In the genomic region with DNA sequence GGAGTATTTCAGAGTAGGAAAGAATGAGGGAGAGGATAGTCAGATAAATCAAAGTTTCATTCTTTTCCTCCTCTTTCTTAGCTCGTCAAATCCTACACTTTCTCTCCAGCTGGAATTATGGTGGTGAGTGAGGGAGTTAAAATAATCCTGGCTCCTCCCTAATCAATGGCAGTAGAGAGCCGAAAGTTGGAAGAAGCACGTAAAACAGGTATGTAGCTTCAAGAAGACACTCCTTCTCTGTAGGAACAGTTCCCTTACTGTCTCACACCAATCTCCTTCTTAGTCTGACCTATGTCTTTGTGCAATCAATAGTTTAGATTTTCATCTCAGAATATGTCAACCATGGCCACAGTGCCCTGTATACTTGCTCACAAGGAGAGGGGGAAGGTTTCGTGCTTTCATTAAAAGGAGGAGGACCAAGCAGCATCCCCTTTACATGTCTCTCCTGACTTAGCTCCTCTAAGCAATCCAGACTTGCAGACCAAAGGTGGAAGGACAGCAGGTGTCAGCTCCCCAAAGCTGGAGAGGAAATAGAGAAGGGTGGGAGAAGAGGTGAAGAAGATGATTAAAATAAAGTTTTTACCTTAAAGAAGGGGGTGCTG, we compare ENCODE assay signal across 8 cellular contexts. TPM values are rescaled to one million over a fixed set of nuclear protein-coding genes. Genes with fewer than 3 reads are reported as not detected.
A peak's percentile ranks its signal among the peaks of the same experiment; 100 is the strongest.
DNase-seq lines count a peak whose midpoint lies in the region; ATAC-seq and TF ChIP-seq lines count a peak whose summit lies in the region.

No MANE protein-coding gene starts in this region.

- intact Hi-C loops in mammary epithelial cell (cut with micrococcal nuclease) = loop anchor here (1.0 to 5.0 kb wide), 6 partner anchors 10 to 379 kb away; partner anchors contain the start of genes ARNT, CDC42SE1, ENSA and TNFAIP8L2
- intact Hi-C loops in mucosa of descending colon (cut with DNase I, micrococcal nuclease) = loop anchor here in 1 of 2 donors (10.0 kb wide), 1 partner anchor 49 kb away; the partner anchor contains the start of gene CDC42SE1
- intact Hi-C loops in sciatic nerve (cut with DNase I) = no loop called here

- H4K20me1 ChIP-seq in mammary epithelial cell (ENCODE audit: insufficient read depth, low read length) = no peaks in the 10 kb centered on the region

- peak overlapping the region; percentile 86 for H2AFZ ChIP-seq in mammary epithelial cell (ENCODE audit: low read depth, low read length)

- H3K36me3 ChIP-seq in mammary epithelial cell (ENCODE audit: insufficient read depth, low read length) = no peaks in the 10 kb centered on the region
- no peaks in the 10 kb centered on the region for H3K36me3 ChIP-seq in mucosa of descending colon (ENCODE audit: low read depth)

- 10% methylated on average over 4 of the region's 4 CpGs for WGBS in mammary epithelial cell (ENCODE audit: low coverage, missing lambda C conversion rate)

- peak overlapping the region; percentile 97 for H3K27ac ChIP-seq in mammary epithelial cell (ENCODE audit: insufficient read depth, low read depth, low read length)

- peaks cover 40% of the 10 kb centered on the region for H3K4me1 ChIP-seq in mammary epithelial cell (ENCODE audit: insufficient read depth, low read length)
- peaks cover 46% of the 10 kb centered on the region for H3K4me1 ChIP-seq in mucosa of descending colon (ENCODE audit: low read depth)

- POLR2A ChIA-PET in AG04449 (lab: Yijun Ruan, JAX) = interaction anchor here (0.6 to 1.4 kb wide), 4 partner anchors 9 to 56 kb away, joined by 3 to 5 read pairs (median 3); partner anchors contain the start of gene CERS2

- CTCF ChIA-PET in AG04449 (lab: Yijun Ruan, JAX) (interaction anchor here (0.9 to 16.2 kb wide), 21 partner anchors 10 to 732 kb away, joined by 3 to 551 read pairs (median 4); partner anchors contain the start of genes ADAMTSL4, ANXA9 and CERS2), mammary epithelial cell (lab: Charles Lee; ENCODE audit: low non-redundant PET) (interaction anchor here (0.6 to 1.0 kb wide), 2 partner anchors 19 to 42 kb away, joined by 3 to 5 read pairs; partner anchors contain the start of gene C1orf56)

- DNase-seq in AG04449 (ENCODE audit: low read depth, low spot score) (no peak), LNCaP clone FGC (ENCODE audit: low read depth) (no peak), mammary epithelial cell (peak; percentile 24), mucosa of descending colon (no peak), sciatic nerve (ENCODE audit: low spot score) (no peak), T-helper 9 cell (no peak), NCI-H1417 treated with DMSO at 0.1 percent for 48 hours (lab: John Stamatoyannopoulos, UW) (no peak)
- DNase-seq in effector CD8-positive, alpha-beta T cell (lab: John Stamatoyannopoulos, UW) = no peak

- H3K9me3 ChIP-seq in mammary epithelial cell (replicated peaks; ENCODE audit: insufficient read depth, low read length) = no peaks in the 10 kb centered on the region
- H3K9me3 ChIP-seq in mucosa of descending colon = no peaks in the 10 kb centered on the region

- H3K27me3 ChIP-seq in mammary epithelial cell (ENCODE audit: insufficient read depth, low read length) = no peaks in the 10 kb centered on the region

- H3K9ac ChIP-seq in mammary epithelial cell (ENCODE audit: insufficient read depth, low read length) = peak overlapping the region; percentile 84

- H3K4me2 ChIP-seq in mammary epithelial cell (ENCODE audit: insufficient read depth, low read depth, low read length) = peak overlapping the region; percentile 89

- TF ChIP-seq CTCF in AG04449 (IDR thresholded peaks at IDR 0.05; ENCODE audit: insufficient read depth, low read length, missing control alignments) = no peak
- no peak for TF ChIP-seq CTCF in LNCaP clone FGC (IDR thresholded peaks at IDR 0.05; ENCODE audit: control insufficient read depth, extremely low read depth, insufficient read depth)
- no peak for TF ChIP-seq CTCF in mammary epithelial cell (conservative IDR thresholded peaks at IDR 0.05 in 1 of 2, IDR thresholded peaks at IDR 0.05 in 1 of 2; ENCODE audit: extremely low read depth in 1 of 2, insufficient read depth in 1 of 2, low read depth in 1 of 2, low read length in 2 of 2)
- TF ChIP-seq CTCF in mucosa of descending colon (IDR thresholded peaks at IDR 0.05) = no peak

- dilution Hi-C loops in mammary epithelial cell (cut with HindIII; ENCODE audit: low sequenced_read_pairs) = no loop called here

- H3K79me2 ChIP-seq in mammary epithelial cell (ENCODE audit: insufficient read depth, low read length) = peaks cover 23% of the 10 kb centered on the region

- peak overlapping the region; percentile 71 for H3K4me3 ChIP-seq in AG04449 (ENCODE audit: low read depth, low read length)
- peak overlapping the region; percentile 50 for H3K4me3 ChIP-seq in LNCaP clone FGC (ENCODE audit: low read depth, low read length)
- peak overlapping the region; percentile 29 to 66 (median 57) for H3K4me3 ChIP-seq in mammary epithelial cell (replicated peaks in 1 of 3; ENCODE audit: insufficient read depth in 1 of 3, low read depth in 2 of 3, low read length in 3 of 3)
- peak overlapping the region; percentile 48 for H3K4me3 ChIP-seq in mucosa of descending colon

- in situ Hi-C loops in mammary epithelial cell (cut with MboI; ENCODE audit: low sequenced_read_pairs in 2 of 2) = no loop called here

- BruUV-seq in mammary epithelial cell (replicated peaks; lab: Mats Ljungman, UMichigan) = TSS peak; percentile 21

- ATAC-seq in mucosa of descending colon (peak; percentile 0), sciatic nerve (no peak)

RNA-seq across cellular contexts. Expression of gene MINDY1, which starts 0.9 kb away (rescaled TPM):
- total RNA-seq in mammary epithelial cell (10 to 100 TPM; 17.6 to 30.2 TPM), mucosa of descending colon (10 to 100 TPM; 44.5 to 52.0 (median 51.8) TPM), sciatic nerve (50.5 TPM)
- polyA plus RNA-seq in mammary epithelial cell = 16.5 TPM
- 37.4 TPM for polyA minus RNA-seq in mammary epithelial cell

RNA-seq across cellular contexts. Expression of gene PRUNE1, which starts 2.4 kb away (rescaled TPM):
- total RNA-seq in mammary epithelial cell (10 to 100 TPM in 1 of 2 donors, 1 to 10 TPM in 1; 9.4 to 16.3 TPM), mucosa of descending colon (10 to 100 TPM; 21.3 to 27.5 (median 23.3) TPM), sciatic nerve (22.6 TPM)
- polyA plus RNA-seq in mammary epithelial cell = 12.2 TPM
- polyA minus RNA-seq in mammary epithelial cell = 31.7 TPM

RNA-seq across cellular contexts. Expression of gene ANXA9, which starts 23.7 kb away (rescaled TPM):
- total RNA-seq in mammary epithelial cell = 1 to 10 TPM in 1 of 2 donors, under 1 TPM in 1; 0.67 to 1.5 TPM
- 1.1 TPM for polyA plus RNA-seq in mammary epithelial cell
- not detected for polyA minus RNA-seq in mammary epithelial cell
- total RNA-seq in mucosa of descending colon = not detected
- total RNA-seq in sciatic nerve = 5.6 TPM

RNA-seq across cellular contexts. Expression of gene BNIPL, which starts 30.6 kb away (rescaled TPM):
- total RNA-seq in mammary epithelial cell (under 1 TPM; 0.17 to 0.47 TPM), mucosa of descending colon (1 to 10 TPM in 1 of 3 donors, under 1 TPM in 2; 0.41 to 1.1 (median 0.63) TPM), sciatic nerve (0.22 TPM)
- 0.42 TPM for polyA plus RNA-seq in mammary epithelial cell
- polyA minus RNA-seq in mammary epithelial cell = not detected

RNA-seq across cellular contexts. Expression of gene CERS2, which starts 31.2 kb away (rescaled TPM):
- total RNA-seq in mammary epithelial cell = 100 to 1,000 TPM; 113 to 169 TPM
- 145 TPM for polyA plus RNA-seq in mammary epithelial cell
- polyA minus RNA-seq in mammary epithelial cell = 269 TPM
- 100 to 1,000 TPM; 142 to 209 (median 186) TPM for total RNA-seq in mucosa of descending colon
- total RNA-seq in sciatic nerve = 215 TPM
